25 cellular contexts compared by ENCODE assay signal in the genomic region with DNA sequence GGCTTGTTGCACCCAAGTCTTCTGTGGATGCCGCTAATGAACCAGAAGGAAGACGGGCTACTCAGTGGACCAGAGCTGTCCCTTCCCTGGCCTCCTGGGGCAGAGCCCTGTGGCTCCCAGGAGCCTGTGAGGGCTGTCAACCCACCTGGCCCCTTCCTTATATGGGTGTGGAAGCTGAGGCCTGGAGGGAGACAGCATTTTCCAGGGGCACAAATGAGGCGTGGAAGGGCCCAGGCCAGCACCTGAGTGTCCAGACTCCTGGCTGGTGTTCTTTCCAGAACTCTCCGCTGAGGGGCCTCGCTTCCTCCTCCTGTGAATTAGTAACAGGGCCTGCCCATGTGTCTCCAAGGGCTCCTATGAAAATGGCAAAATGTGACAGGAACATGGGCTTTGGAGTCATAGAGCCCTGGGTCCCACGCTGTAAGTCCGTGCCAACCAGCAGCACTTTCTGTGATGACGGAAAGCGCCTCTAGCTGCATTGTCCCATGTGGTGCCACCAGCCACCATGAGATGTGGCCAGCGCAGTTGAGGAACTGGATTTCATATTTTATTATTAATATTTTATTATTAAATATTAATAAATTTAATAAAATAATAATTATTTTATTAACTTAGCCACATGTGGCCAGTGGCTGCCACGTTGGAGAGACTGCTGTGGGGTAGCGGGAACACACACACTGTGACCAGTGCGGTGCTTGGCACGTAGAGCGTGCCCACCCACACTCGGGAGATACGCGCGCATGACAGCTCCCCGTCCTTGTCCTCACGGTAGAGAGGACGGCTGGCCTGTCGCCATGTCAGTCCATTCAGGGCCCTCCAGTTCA. TPM values are rescaled to one million over a fixed set of nuclear protein-coding genes. Genes with fewer than 3 reads are reported as not detected.
DNase-seq lines count a peak whose midpoint lies in the region; ATAC-seq, FAIRE-seq and TF ChIP-seq lines count a peak whose summit lies in the region.
"Had no signal": no experiment of that assay in that cellular context is flagged by ENCODE, and none has a peak within 500 bp of the region (broad histone marks: within the 10 kb centered on the region; RNA-seq: fewer than 3 reads in every experiment).

No MANE protein-coding gene starts in this region.

- POLR2A ChIA-PET in WTC11 (lab: Charles Lee) (no interaction called here), H1 (lab: Charles Lee; ENCODE audit: partially characterized antibody) (interaction anchor here (1.5 kb wide), 1 partner anchor 16 kb away, joined by 3 read pairs; no protein-coding TSS in a partner anchor)

- no peak overlapping the region for H3K27ac Mint-ChIP-seq in WTC11
- H3K27ac Mint-ChIP-seq: CD14-positive monocyte; CD4-positive, alpha-beta T cell; CD8-positive, alpha-beta memory T cell had no signal

- H3K4ac ChIP-seq in H1 (replicated peaks; ENCODE audit: insufficient read length, low read depth, low read length) (no peak overlapping the region), mesenchymal stem cell (ENCODE audit: low read depth in 1 of 2, low read length in 2 of 2) (no peak overlapping the region), trophoblast cell (ENCODE audit: low read depth, low read length) (no peak overlapping the region)

- no peaks in the 10 kb centered on the region for H3K36me3 Mint-ChIP-seq in WTC11
- H3K36me3 Mint-ChIP-seq: CD14-positive monocyte; CD8-positive, alpha-beta memory T cell had no signal

- H2BK120ac ChIP-seq in H1 (replicated peaks; ENCODE audit: low read depth, low read length), result no peak overlapping the region
- H2BK120ac ChIP-seq in mesenchymal stem cell (ENCODE audit: low read depth, low read length), result no peak overlapping the region
- H2BK120ac ChIP-seq in trophoblast cell (ENCODE audit: insufficient read depth, low read length, poor library complexity), result no peak overlapping the region

- H3K79me2 ChIP-seq in H1 (ENCODE audit: control insufficient read depth in 1 of 2, insufficient read depth in 2 of 2, low read length in 2 of 2), result no peaks in the 10 kb centered on the region
- no peaks in the 10 kb centered on the region for H3K79me2 ChIP-seq in trophoblast cell (ENCODE audit: control insufficient read depth, insufficient read depth, low read length, poor library complexity)

- no peak overlapping the region for H4K12ac ChIP-seq in trophoblast cell (ENCODE audit: low read depth, low read length)

- H4K8ac ChIP-seq in H1 (ENCODE audit: extremely low read depth, insufficient read depth, low read length), result 0 out of 2 replicates have a peak overlapping the region, but pooled peaks have one; percentile 37
- H4K8ac ChIP-seq in mesenchymal stem cell (ENCODE audit: low read length), result no peak overlapping the region
- no peak overlapping the region for H4K8ac ChIP-seq in trophoblast cell (ENCODE audit: low read depth, low read length)

- H3K9ac ChIP-seq in H1 (replicated peaks in 1 of 4; ENCODE audit: extremely low read depth in 1 of 4, low read depth in 3 of 4, low read length in 3 of 4) (no peak overlapping the region), mesenchymal stem cell (ENCODE audit: low read length) (no peak overlapping the region), trophoblast cell (ENCODE audit: low read length) (no peak overlapping the region)
- H3K9ac ChIP-seq: BLaER1 treated with 17β-estradiol and CSF1 and Interleukin-3, amounts not matched to agents 10 nM and 100 nM; GM23248 had no signal

- no peak overlapping the region for H3K27ac ChIP-seq in H1 (ENCODE audit: low read depth, low read length)
- no peak overlapping the region for H3K27ac ChIP-seq in mesenchymal stem cell (ENCODE audit: low read length, poor library complexity, severe bottlenecking)
- H3K27ac ChIP-seq in trophoblast cell (ENCODE audit: low read depth, low read length), result no peak overlapping the region
- H3K27ac ChIP-seq: A549; BLaER1 treated with 17β-estradiol and CSF1 and Interleukin-3, amounts not matched to agents 10 nM and 100 nM; GM23248 had no signal

- no peak for TF ChIP-seq RAD21 in H1 (IDR thresholded peaks at IDR 0.05 in 1 of 2, conservative IDR thresholded peaks at IDR 0.05 in 1 of 2; ENCODE audit: low read depth in 2 of 2, low read length in 2 of 2)

- no peaks in the 10 kb centered on the region for H4K20me1 ChIP-seq in H1 (replicated peaks in 1 of 2; ENCODE audit: control insufficient read depth in 1 of 2, insufficient read depth in 2 of 2, low read length in 2 of 2)
- H4K20me1 ChIP-seq: BLaER1 treated with 17β-estradiol and CSF1 and Interleukin-3, amounts not matched to agents 10 nM and 100 nM had no signal

- H3K27me3 ChIP-seq in H1 (replicated peaks in 1 of 4; ENCODE audit: control insufficient read depth in 3 of 4, extremely low read depth in 1 of 4, insufficient read depth in 3 of 4, low read length in 3 of 4), result no peaks in the 10 kb centered on the region
- H3K27me3 ChIP-seq in mesenchymal stem cell (ENCODE audit: control insufficient read depth in 1 of 2, insufficient read depth in 1 of 2, low read length in 2 of 2), result peaks cover 53 to 74% of the 10 kb centered on the region in 2 experiments
- no peaks in the 10 kb centered on the region for H3K27me3 ChIP-seq in trophoblast cell (ENCODE audit: insufficient read depth, low read length)
- H3K27me3 ChIP-seq: BE2C had no signal

- H3K79me1 ChIP-seq in H1 (ENCODE audit: low read depth, low read length), result no peaks in the 10 kb centered on the region; the same call in 1 of the 2 replicates
- H3K79me1 ChIP-seq in mesenchymal stem cell (replicated peaks; ENCODE audit: low read length, poor library complexity, severe bottlenecking), result no peaks in the 10 kb centered on the region
- no peaks in the 10 kb centered on the region for H3K79me1 ChIP-seq in trophoblast cell (ENCODE audit: low read length)

- no peaks in the 10 kb centered on the region for H3K23me2 ChIP-seq in H1 (ENCODE audit: low read depth, low read length)

- DNase-seq in WTC11 (ENCODE audit: low spot score), result no peak
- no peak for DNase-seq in H1 (ENCODE audit: low read depth in 1 of 2, low spot score in 2 of 2)
- DNase-seq in mesenchymal stem cell, result no peak
- no peak for DNase-seq in trophoblast cell
- no peak for DNase-seq in urothelium cell line (ENCODE audit: low spot score)
- no peak for DNase-seq in NCI-H226
- DNase-seq: 8988T; ACHN; AML-193; BE2C; CD4-positive, alpha-beta T cell; CD8-positive, alpha-beta memory T cell; DMS 273 treated with DMSO at 0.1 percent for 48 hours; DMS79 treated with DMSO at 0.1 percent for 48 hours; GF-D8; GM23248; H9 had no signal

- H4K91ac ChIP-seq in H1 (replicated peaks; ENCODE audit: insufficient read length, low read length), result no peak overlapping the region
- peak overlapping the region; percentile 47 for H4K91ac ChIP-seq in mesenchymal stem cell (ENCODE audit: low read length)
- no peak overlapping the region for H4K91ac ChIP-seq in trophoblast cell (ENCODE audit: low read depth, low read length)

- no peak overlapping the region for H3K56ac ChIP-seq in H1 (replicated peaks; ENCODE audit: insufficient read length, low read depth, low read length)

- no peak overlapping the region for H3K4me2 ChIP-seq in H1 (ENCODE audit: insufficient read depth in 1 of 2, low read depth in 2 of 2, low read length in 2 of 2)
- no peak overlapping the region for H3K4me2 ChIP-seq in mesenchymal stem cell (ENCODE audit: low read length, poor library complexity, severe bottlenecking)
- no peak overlapping the region for H3K4me2 ChIP-seq in trophoblast cell (ENCODE audit: low read length)
- H3K4me2 ChIP-seq: A549; BLaER1 treated with 17β-estradiol and CSF1 and Interleukin-3, amounts not matched to agents 10 nM and 100 nM had no signal

- H3K4me1 ChIP-seq in H1 (replicated peaks in 1 of 4; ENCODE audit: control insufficient read depth in 3 of 4, insufficient read depth in 4 of 4, low read length in 3 of 4), result peaks cover 0 to 2% (median 0%) of the 10 kb centered on the region in 4 experiments; a peak in 2 of 7 replicates
- peaks cover 3% of the 10 kb centered on the region for H3K4me1 ChIP-seq in mesenchymal stem cell (ENCODE audit: control insufficient read depth, insufficient read depth, low read depth, low read length)
- no peaks in the 10 kb centered on the region for H3K4me1 ChIP-seq in trophoblast cell (ENCODE audit: control insufficient read depth in 1 of 2, insufficient read depth in 2 of 2, low read length in 2 of 2)
- H3K4me1 ChIP-seq: BE2C had no signal

- no peaks in the 10 kb centered on the region for H3K9me3 ChIP-seq in H1 (ENCODE audit: insufficient read depth in 2 of 2, low read depth in 1 of 2, low read length in 1 of 2)
- H3K9me3 ChIP-seq in mesenchymal stem cell (ENCODE audit: control insufficient read depth, low read length), result no peaks in the 10 kb centered on the region
- peaks cover 3% of the 10 kb centered on the region for H3K9me3 ChIP-seq in trophoblast cell (ENCODE audit: insufficient read depth, low read depth, low read length)
- H3K9me3 ChIP-seq: A549; BE2C; BLaER1 treated with 17β-estradiol and CSF1 and Interleukin-3, amounts not matched to agents 10 nM and 100 nM had no signal

- TF ChIP-seq CTCF in WTC11 (IDR thresholded peaks at IDR 0.05) (no peak), H1 (IDR thresholded peaks at IDR 0.05; ENCODE audit: control extremely low read depth in 1 of 3, insufficient read depth in 1 of 3, low read depth in 1 of 3, low read length in 3 of 3) (no peak)

- no peaks in the 10 kb centered on the region for H3K36me3 ChIP-seq in H1 (ENCODE audit: control insufficient read depth in 2 of 4, insufficient read depth in 4 of 4, low read length in 3 of 4)
- H3K36me3 ChIP-seq in mesenchymal stem cell (ENCODE audit: control insufficient read depth in 1 of 2, insufficient read depth in 2 of 2, low read depth in 1 of 2, low read length in 2 of 2), result no peaks in the 10 kb centered on the region
- no peaks in the 10 kb centered on the region for H3K36me3 ChIP-seq in trophoblast cell (ENCODE audit: control insufficient read depth in 1 of 2, insufficient read depth in 2 of 2, low read length in 2 of 2)
- H3K36me3 ChIP-seq: BE2C; BLaER1 treated with 17β-estradiol and CSF1 and Interleukin-3, amounts not matched to agents 10 nM and 100 nM had no signal

- H3K14ac ChIP-seq in H1 (ENCODE audit: insufficient read length), result no peak overlapping the region
- H3K14ac ChIP-seq in mesenchymal stem cell (ENCODE audit: low read length in 2 of 2), result no peak overlapping the region
- H3K14ac ChIP-seq in trophoblast cell (ENCODE audit: low read length), result no peak overlapping the region

- H3K23ac ChIP-seq in H1 (ENCODE audit: insufficient read length), result no peak overlapping the region
- H3K23ac ChIP-seq in mesenchymal stem cell (ENCODE audit: low read length in 2 of 2), result no peak overlapping the region
- H3K23ac ChIP-seq in trophoblast cell (ENCODE audit: low read length), result no peak overlapping the region

- no peaks in the 10 kb centered on the region for H3K27me3 Mint-ChIP-seq in WTC11 (ENCODE audit: low read depth)

- no peak overlapping the region for H3K18ac ChIP-seq in H1 (ENCODE audit: extremely low read depth, low read length)
- H3K18ac ChIP-seq in mesenchymal stem cell (ENCODE audit: low read depth in 1 of 2, low read length in 2 of 2), result no peak overlapping the region
- H3K18ac ChIP-seq in trophoblast cell (ENCODE audit: low read length), result no peak overlapping the region

- H2AK5ac ChIP-seq in H1 (ENCODE audit: low read depth, low read length) (no peak overlapping the region), mesenchymal stem cell (ENCODE audit: low read length, severe bottlenecking) (no peak overlapping the region), trophoblast cell (ENCODE audit: low read length) (no peak overlapping the region)

- no peak overlapping the region for H2BK15ac ChIP-seq in H1 (ENCODE audit: low read length)
- H2BK15ac ChIP-seq in mesenchymal stem cell (ENCODE audit: low read depth, poor library complexity, severe bottlenecking), result no peak overlapping the region

- H2BK12ac ChIP-seq in H1 (ENCODE audit: low read depth, low read length) (no peak overlapping the region), mesenchymal stem cell (ENCODE audit: low read length in 2 of 2) (no peak overlapping the region), trophoblast cell (ENCODE audit: low read length) (no peak overlapping the region)

- H2AFZ ChIP-seq in H1 (ENCODE audit: low read length) (no peak overlapping the region), mesenchymal stem cell (ENCODE audit: low read depth, low read length) (no peak overlapping the region), trophoblast cell (ENCODE audit: insufficient read depth, low read length, poor library complexity) (no peak overlapping the region)
- H2AFZ ChIP-seq: GM23248 had no signal

- H4K5ac ChIP-seq in H1 (ENCODE audit: insufficient read length, low read depth, low read length), result no peak overlapping the region

- no peak for TF ChIP-seq EP300 in H1 (IDR thresholded peaks at IDR 0.05; ENCODE audit: borderline replicate concordance in 1 of 2, low read depth in 2 of 2, low read length in 2 of 2)

- H2BK20ac ChIP-seq in H1 (ENCODE audit: low read length), result no peak overlapping the region

- FAIRE-seq in H1 (lab: Jason Lieb, UNC) (no peak), urothelium cell line (lab: Jason Lieb, UNC) (no peak)
- FAIRE-seq: A549, D721Med, GM12891, GM18507 had no signal

- ATAC-seq in WTC11, result no peak
- ATAC-seq in GM18517 (IDR thresholded peaks at IDR 0.05; ENCODE audit: unreplicated experiment), result no peak
- ATAC-seq: A549, HCT116 had no signal

- no peak overlapping the region for H2BK5ac ChIP-seq in H1 (ENCODE audit: low read depth, low read length)
- H2BK5ac ChIP-seq in mesenchymal stem cell (ENCODE audit: low read depth, low read length, poor library complexity, severe bottlenecking), result no peak overlapping the region
- no peak overlapping the region for H2BK5ac ChIP-seq in trophoblast cell (ENCODE audit: low read depth, low read length, poor library complexity)

- no peak overlapping the region for H3K4me3 Mint-ChIP-seq in WTC11
- H3K4me3 Mint-ChIP-seq: CD14-positive monocyte; CD4-positive, alpha-beta T cell; CD8-positive, alpha-beta memory T cell; H9 had no signal

- 94% methylated on average over 21 of the region's 23 CpGs; no CpG with 5 or more reads in 1 of the 2 experiments for WGBS in H1 (ENCODE audit: extremely low coverage in 1 of 2, insufficient coverage in 1 of 2, insufficient read length in 1 of 2, insufficient replicate concordance in 2 of 2, low coverage in 1 of 2, low lambda C conversion rate in 2 of 2, missing lambda C conversion rate in 1 of 2), 2 experiments
- 95% methylated on average over 22 of the region's 23 CpGs for WGBS in mesenchymal stem cell
- WGBS in trophoblast cell (ENCODE audit: extremely low coverage, insufficient coverage, insufficient read length), result no CpG with 5 or more reads among the region's 23 CpGs

- H3K4me3 ChIP-seq in H1 (ENCODE audit: extremely low read depth in 1 of 4, insufficient read depth in 2 of 4, low read depth in 3 of 4, low read length in 4 of 4), result no peak overlapping the region
- H3K4me3 ChIP-seq in mesenchymal stem cell (ENCODE audit: insufficient read depth in 1 of 2, low read depth in 1 of 2, low read length in 2 of 2), result peak overlapping the region in 1 of 2 experiments; percentile 23
- H3K4me3 ChIP-seq in trophoblast cell (ENCODE audit: low read depth, low read length), result peak overlapping the region; percentile 11
- H3K4me3 ChIP-seq: A549; BLaER1 treated with 17β-estradiol and CSF1 and Interleukin-3, amounts not matched to agents 10 nM and 100 nM; GM23248 had no signal

- CTCF ChIA-PET in WTC11 (lab: Charles Lee) (interaction anchor here (0.5 to 3.2 kb wide), 3 partner anchors 19 to 1084 kb away, joined by 5 to 10 read pairs (median 7); no protein-coding TSS in a partner anchor), H1 (lab: Charles Lee; ENCODE audit: partially characterized antibody) (interaction anchor here (1.1 to 6.4 kb wide), 8 partner anchors 11 to 261 kb away, joined by 3 to 24 read pairs (median 6); no protein-coding TSS in a partner anchor)

- H3K4me1 Mint-ChIP-seq in WTC11, result no peaks in the 10 kb centered on the region; the same call in 1 of the 2 replicates
- H3K4me1 Mint-ChIP-seq: CD14-positive monocyte; CD8-positive, alpha-beta memory T cell had no signal

- H3K9me3 Mint-ChIP-seq in WTC11, result no peaks in the 10 kb centered on the region
- H3K9me3 Mint-ChIP-seq: CD14-positive monocyte; CD4-positive, alpha-beta T cell; CD8-positive, alpha-beta memory T cell; H9 had no signal

- no peak for TF ChIP-seq POLR2A in H1 (IDR thresholded peaks at IDR 0.05; ENCODE audit: control extremely low read depth in 1 of 2, low read depth in 2 of 2, low read length in 2 of 2)

RNA-seq across cellular contexts. Expression of gene LAMC3, which starts 18.3 kb away (rescaled TPM):
- 35.9 to 50.9 TPM (median 36.0 TPM) in 3 replicates for total RNA-seq in WTC11 (2021)
- total RNA-seq in H1 (2021; fragmentation: NEBNext Ultra II Directional; extraction: Animal tissue kit (Norgen Biotek cat#: 25700)), result 12.3 and 13.2 TPM in 2 replicates
- polyA plus RNA-seq in H1 (2011; rRNA removed), result 9.3 and 11.5 TPM in 2 replicates
- 6.0 TPM for polyA plus RNA-seq in H1 (2011; cell fraction: cytosol; rRNA removed)
- 24.8 TPM for polyA plus RNA-seq in H1 (2011; cell fraction: nucleus; rRNA removed)
- polyA plus RNA-seq in H1 (2012, experiment 1 of 2), result 8.0 to 13.0 TPM (median 12.4 TPM) in 4 replicates
- polyA plus RNA-seq in H1 (2012, experiment 2 of 2), result 10.7 TPM
- 18.4 TPM for polyA plus RNA-seq in H1 (2013, experiment 1 of 2)
- polyA plus RNA-seq in H1 (2013, experiment 2 of 2), result 15.1 TPM
- 3.8 and 4.1 TPM in 2 replicates for polyA minus RNA-seq in H1 (2011; rRNA and poly(A)+ RNA removed)
- polyA minus RNA-seq in H1 (2011; cell fraction: cytosol; rRNA and poly(A)+ RNA removed), result 4.8 TPM
- 7.2 TPM for polyA minus RNA-seq in H1 (2011; cell fraction: nucleus; rRNA and poly(A)+ RNA removed)
- polyA plus RNA-seq in mesenchymal stem cell (2013, experiment 1 of 2), result 0.48 TPM
- polyA plus RNA-seq in mesenchymal stem cell (2013, experiment 2 of 2), result 0.71 TPM
- 0.17 and 0.25 TPM in 2 replicates for polyA plus RNA-seq in trophoblast cell (2013)
- total RNA-seq: GM23248 had no signal
- polyA plus RNA-seq: CD14-positive monocyte; CD8-positive, alpha-beta memory T cell; GM23248 had no signal
